24 cellular contexts compared by ENCODE assay signal in the genomic region with DNA sequence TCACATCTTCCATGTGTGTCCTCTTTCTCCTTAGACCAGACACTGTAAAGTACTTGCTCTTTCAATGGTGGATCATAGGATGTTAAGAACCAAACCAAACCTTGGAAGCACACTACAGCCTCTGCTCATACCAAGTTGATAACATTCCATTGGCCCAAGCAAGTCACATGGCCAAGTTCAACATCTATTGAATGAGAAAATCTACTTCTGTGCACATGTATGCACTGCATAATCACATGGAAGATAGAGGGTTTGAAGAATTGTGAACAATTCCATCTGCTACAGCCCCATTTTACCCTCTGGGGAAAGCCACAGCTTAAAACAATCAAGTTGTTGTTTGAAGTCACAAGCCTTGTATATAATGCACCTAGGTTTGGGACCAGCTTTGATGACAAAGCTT.
"Had no signal": no experiment of that assay in that cellular context is flagged by ENCODE, and none has a peak within 500 bp of the region (broad histone marks: within the 10 kb centered on the region; RNA-seq: fewer than 3 reads in every experiment).

No MANE protein-coding gene starts in this region.

- ATAC-seq: activated CD4-positive, alpha-beta T cell treated with anti-CD3 and anti-CD28 coated beads for 36 hours; activated CD8-positive, alpha-beta T cell treated with anti-CD3 and anti-CD28 coated beads for 36 hours; activated T-cell treated with anti-CD3 and anti-CD28 coated beads, Interleukin-2, amount 50 U/mL, for 72 hours; Panc1; Right ventricle myocardium inferior had no signal

- H3K4me1 Mint-ChIP-seq: activated CD4-positive, alpha-beta T cell treated with anti-CD3 and anti-CD28 coated beads for 36 hours had no signal

- H3K4me3 Mint-ChIP-seq: activated CD4-positive, alpha-beta T cell treated with anti-CD3 and anti-CD28 coated beads for 36 hours; activated CD8-positive, alpha-beta T cell treated with anti-CD3 and anti-CD28 coated beads for 36 hours; activated naive CD4-positive, alpha-beta T cell treated with anti-CD3 and anti-CD28 coated beads, Interleukin-2, amount 10 ng/mL, durations not matched to agents 7 days and 5 days; activated naive CD8-positive, alpha-beta T cell treated with anti-CD3 and anti-CD28 coated beads for 36 hours; activated T-cell treated with anti-CD3 and anti-CD28 coated beads, Interleukin-2, amount 50 U/mL, for 72 hours had no signal

- H3K36me3 Mint-ChIP-seq: activated naive CD4-positive, alpha-beta T cell treated with anti-CD3 and anti-CD28 coated beads, Interleukin-2, amount 10 ng/mL, durations not matched to agents 7 days and 5 days; activated naive CD8-positive, alpha-beta T cell treated with anti-CD3 and anti-CD28 coated beads for 36 hours had no signal

- H3K9me3 Mint-ChIP-seq: activated CD8-positive, alpha-beta T cell treated with anti-CD3 and anti-CD28 coated beads for 36 hours; activated naive CD4-positive, alpha-beta T cell treated with anti-CD3 and anti-CD28 coated beads, Interleukin-2, amount 10 ng/mL, durations not matched to agents 7 days and 5 days; activated naive CD8-positive, alpha-beta T cell treated with anti-CD3 and anti-CD28 coated beads for 36 hours; activated T-cell treated with anti-CD3 and anti-CD28 coated beads, Interleukin-2, amount 50 U/mL, for 72 hours; activated T-helper 2 cell treated with anti-CD3 and anti-CD28 coated beads, Interferon-gamma antibody, Interleukin-2, Interleukin-4, amounts not matched to agents 10 μg/mL and 5 μg/mL and 100 μg/mL, durations not matched to agents 14 hours and 24 hours and 36 hours had no signal

- H3K4me2 ChIP-seq: SK-N-SH had no signal

- H3K9me2 ChIP-seq: SK-N-SH had no signal

- H3K27me3 ChIP-seq: breast epithelium had no signal

- DNase-seq: activated CD4-positive, alpha-beta T cell treated with anti-CD3 and anti-CD28 coated beads for 36 hours; activated CD4-positive, alpha-beta T cell treated with anti-CD3 and anti-CD28 coated beads, Interleukin-2, amount 50 U/mL, for 1 hour; activated CD8-positive, alpha-beta memory T cell treated with anti-CD3 and anti-CD28 coated beads, Interleukin-2, amount 50 U/mL, for 4 hours; activated CD8-positive, alpha-beta T cell treated with anti-CD3 and anti-CD28 coated beads for 36 hours; activated gamma-delta T cell treated with Interleukin-2 at 50 U/mL for 16 hours; activated naive CD4-positive, alpha-beta T cell treated with anti-CD3 and anti-CD28 coated beads, Interleukin-2, amount 10 ng/mL, durations not matched to agents 7 days and 5 days; activated naive CD8-positive, alpha-beta T cell treated with anti-CD3 and anti-CD28 coated beads for 36 hours; activated T-cell treated with anti-CD3 and anti-CD28 coated beads, Interleukin-2, amount 50 U/mL, for 72 hours; NCI-H1092; NCI-H1417; NCI-H1930; NCI-H2171; NCI-H226; NCI-H526 treated with DMSO at 0.1 percent for 48 hours; NCI-H82; OCI-M1; RPMI8226; SK-N-SH; T-helper 1 cell had no signal

- H3K27ac Mint-ChIP-seq: activated CD4-positive, alpha-beta T cell treated with anti-CD3 and anti-CD28 coated beads for 36 hours; activated CD8-positive, alpha-beta T cell treated with anti-CD3 and anti-CD28 coated beads for 36 hours; activated naive CD4-positive, alpha-beta T cell treated with anti-CD3 and anti-CD28 coated beads, Interleukin-2, amount 10 ng/mL, durations not matched to agents 7 days and 5 days; activated naive CD8-positive, alpha-beta T cell treated with anti-CD3 and anti-CD28 coated beads for 36 hours; activated T-cell treated with anti-CD3 and anti-CD28 coated beads, Interleukin-2, amount 50 U/mL, for 72 hours; activated T-helper 2 cell treated with anti-CD3 and anti-CD28 coated beads, Interferon-gamma antibody, Interleukin-2, Interleukin-4, amounts not matched to agents 10 μg/mL and 5 μg/mL and 100 μg/mL, durations not matched to agents 14 hours and 24 hours and 36 hours had no signal

- H3K9me3 ChIP-seq: breast epithelium, SK-N-SH had no signal

- H3K4me1 ChIP-seq: breast epithelium had no signal

- H3K36me3 ChIP-seq: breast epithelium had no signal

- H3K4me3 ChIP-seq: breast epithelium had no signal

- H3K27ac ChIP-seq: breast epithelium, VCaP had no signal

- H3K9ac ChIP-seq: SK-N-SH had no signal
